In genomic region chr11:117415358-117415896, GRCh38 we compare ENCODE assay signal across 1 cellular context.
TF ChIP-seq lines count a peak whose summit lies in the region.

No MANE protein-coding gene starts in this region.

TF ChIP-seq in HepG2, 621 proteins besides CTCF, POLR2A, EP300 and RAD21:
- TF ChIP-seq, protein P1, sequence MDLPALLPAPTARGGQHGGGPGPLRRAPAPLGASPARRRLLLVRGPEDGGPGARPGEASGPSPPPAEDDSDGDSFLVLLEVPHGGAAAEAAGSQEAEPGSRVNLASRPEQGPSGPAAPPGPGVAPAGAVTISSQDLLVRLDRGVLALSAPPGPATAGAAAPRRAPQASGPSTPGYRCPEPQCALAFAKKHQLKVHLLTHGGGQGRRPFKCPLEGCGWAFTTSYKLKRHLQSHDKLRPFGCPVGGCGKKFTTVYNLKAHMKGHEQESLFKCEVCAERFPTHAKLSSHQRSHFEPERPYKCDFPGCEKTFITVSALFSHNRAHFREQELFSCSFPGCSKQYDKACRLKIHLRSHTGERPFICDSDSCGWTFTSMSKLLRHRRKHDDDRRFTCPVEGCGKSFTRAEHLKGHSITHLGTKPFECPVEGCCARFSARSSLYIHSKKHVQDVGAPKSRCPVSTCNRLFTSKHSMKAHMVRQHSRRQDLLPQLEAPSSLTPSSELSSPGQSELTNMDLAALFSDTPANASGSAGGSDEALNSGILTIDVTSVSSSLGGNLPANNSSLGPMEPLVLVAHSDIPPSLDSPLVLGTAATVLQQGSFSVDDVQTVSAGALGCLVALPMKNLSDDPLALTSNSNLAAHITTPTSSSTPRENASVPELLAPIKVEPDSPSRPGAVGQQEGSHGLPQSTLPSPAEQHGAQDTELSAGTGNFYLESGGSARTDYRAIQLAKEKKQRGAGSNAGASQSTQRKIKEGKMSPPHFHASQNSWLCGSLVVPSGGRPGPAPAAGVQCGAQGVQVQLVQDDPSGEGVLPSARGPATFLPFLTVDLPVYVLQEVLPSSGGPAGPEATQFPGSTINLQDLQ (CRISPR knock-in tag; IDR thresholded peaks at IDR 0.05), result no peak
- TF ChIP-seq, protein P2, sequence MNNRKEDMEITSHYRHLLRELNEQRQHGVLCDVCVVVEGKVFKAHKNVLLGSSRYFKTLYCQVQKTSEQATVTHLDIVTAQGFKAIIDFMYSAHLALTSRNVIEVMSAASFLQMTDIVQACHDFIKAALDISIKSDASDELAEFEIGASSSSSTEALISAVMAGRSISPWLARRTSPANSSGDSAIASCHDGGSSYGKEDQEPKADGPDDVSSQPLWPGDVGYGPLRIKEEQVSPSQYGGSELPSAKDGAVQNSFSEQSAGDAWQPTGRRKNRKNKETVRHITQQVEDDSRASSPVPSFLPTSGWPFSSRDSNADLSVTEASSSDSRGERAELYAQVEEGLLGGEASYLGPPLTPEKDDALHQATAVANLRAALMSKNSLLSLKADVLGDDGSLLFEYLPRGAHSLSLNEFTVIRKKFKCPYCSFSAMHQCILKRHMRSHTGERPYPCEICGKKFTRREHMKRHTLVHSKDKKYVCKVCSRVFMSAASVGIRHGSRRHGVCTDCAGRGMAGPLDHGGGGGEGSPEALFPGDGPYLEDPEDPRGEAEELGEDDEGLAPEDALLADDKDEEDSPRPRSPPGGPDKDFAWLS (CRISPR knock-in tag; IDR thresholded peaks at IDR 0.05; ENCODE audit: borderline replicate concordance), result no peak
- TF ChIP-seq NCOA1 (CRISPR knock-in tag; IDR thresholded peaks at IDR 0.05) (no peak), U2AF2 (IDR thresholded peaks at IDR 0.05; ENCODE audit: low read depth, low read length) (no peak)
